Comparison of ENCODE assay signal across 28 cellular contexts in the genomic region with DNA sequence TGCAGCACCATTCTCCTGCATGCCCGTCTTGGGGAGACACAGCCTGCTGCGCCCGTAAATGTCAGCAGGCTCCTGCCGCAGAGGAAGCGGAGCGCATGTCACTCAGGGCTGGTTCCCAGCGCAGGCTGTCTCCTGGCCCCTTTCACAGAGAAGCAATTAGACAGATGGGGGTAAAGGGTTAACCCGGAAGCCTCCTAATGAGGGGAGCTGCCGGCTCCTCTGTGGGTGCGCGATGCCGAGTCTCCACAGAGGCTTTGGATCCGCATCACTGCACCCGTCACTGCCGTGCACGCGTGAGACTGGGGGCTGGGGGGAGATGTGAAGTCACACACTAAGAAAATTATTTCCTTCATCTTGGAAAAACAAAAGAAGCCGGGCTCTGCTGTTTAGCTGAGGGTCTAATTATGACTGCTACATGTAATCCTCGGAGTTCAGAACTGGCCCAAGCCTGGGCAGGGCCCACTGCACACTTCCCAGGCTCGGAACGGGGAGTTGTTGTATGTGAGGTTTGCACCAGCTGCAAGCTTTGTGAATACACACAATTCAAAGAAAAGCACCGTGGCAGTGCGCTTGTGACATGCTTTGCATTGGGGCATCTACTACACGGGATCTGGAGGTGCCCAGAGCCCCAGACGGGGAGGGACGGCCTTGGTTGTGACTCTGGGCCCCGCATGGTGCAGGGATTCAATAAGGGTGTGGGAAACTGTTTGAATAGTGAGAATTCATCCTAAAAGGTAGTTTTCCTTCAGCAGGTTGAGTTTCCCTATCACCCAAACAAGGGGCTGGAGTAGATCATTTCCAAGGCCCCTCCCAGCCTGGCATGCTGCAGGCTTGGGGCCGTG.
DNase-seq lines count a peak whose midpoint lies in the region; ATAC-seq and TF ChIP-seq lines count a peak whose summit lies in the region.
"Had no signal": no experiment of that assay in that cellular context is flagged by ENCODE, and none has a peak within 500 bp of the region (broad histone marks: within the 10 kb centered on the region; RNA-seq: fewer than 3 reads in every experiment).

No MANE protein-coding gene starts in this region.

- TF ChIP-seq POLR2A in spleen (IDR thresholded peaks at IDR 0.05), result no peak
- no peak for TF ChIP-seq POLR2A in suprapubic skin (IDR thresholded peaks at IDR 0.05)

- no peak overlapping the region for H3K27ac Mint-ChIP-seq in chondrocyte (ENCODE audit: unreplicated experiment)
- H3K27ac Mint-ChIP-seq: CD8-positive, alpha-beta memory T cell had no signal

- H3K27me3 ChIP-seq in neural cell (ENCODE audit: insufficient read depth, low read depth, low read length), result no peaks in the 10 kb centered on the region
- H3K27me3 ChIP-seq in spleen (replicated peaks in 1 of 7), result peaks cover 0 to 38% (median 0%) of the 10 kb centered on the region in 7 donors
- H3K27me3 ChIP-seq in suprapubic skin, result peaks cover 53% of the 10 kb centered on the region
- H3K27me3 ChIP-seq: Peyer's patch had no signal

- 70 to 73% (median 71%) methylated on average over 27 to 28 of the region's 28 CpGs for WGBS in spleen, 5 donors
- WGBS in suprapubic skin, result 69% methylated on average over 28 of the region's 28 CpGs

- no peaks in the 10 kb centered on the region for H3F3A ChIP-seq in neural cell (ENCODE audit: insufficient read depth, low read length, poor library complexity, severe bottlenecking)

- H3K36me3 Mint-ChIP-seq in chondrocyte (ENCODE audit: low read depth), result no peaks in the 10 kb centered on the region
- H3K36me3 Mint-ChIP-seq: CD8-positive, alpha-beta memory T cell had no signal

- H3K36me3 ChIP-seq in neural cell (ENCODE audit: insufficient read depth, low read length) (no peaks in the 10 kb centered on the region), spleen (no peaks in the 10 kb centered on the region), suprapubic skin (no peaks in the 10 kb centered on the region)
- H3K36me3 ChIP-seq: HAP-1, Peyer's patch had no signal

- H3K4me3 ChIP-seq in neural cell (ENCODE audit: low read length) (peak overlapping the region; percentile 47), spleen (no peak overlapping the region), suprapubic skin (no peak overlapping the region)
- H3K4me3 ChIP-seq: GM23248, HAP-1, Peyer's patch had no signal

- no peaks in the 10 kb centered on the region for H4K20me1 ChIP-seq in neural cell (ENCODE audit: insufficient read depth)

- intact Hi-C loops in spleen (cut with DNase I; ENCODE audit: low total_unique reads), result no loop called here

- H3K79me2 ChIP-seq in neural cell (replicated peaks; ENCODE audit: insufficient read depth, low read length), result no peaks in the 10 kb centered on the region

- H3K27me3 Mint-ChIP-seq in chondrocyte (ENCODE audit: low read depth), result peaks cover 28% of the 10 kb centered on the region

- H3K4me2 ChIP-seq in neural cell (ENCODE audit: low read length), result peak overlapping the region; percentile 30

- peak; percentile 33 for TF ChIP-seq RAD21 in neural cell (conservative IDR thresholded peaks at IDR 0.05)

- H3K4me1 ChIP-seq in spleen (no peaks in the 10 kb centered on the region), suprapubic skin (no peaks in the 10 kb centered on the region)
- H3K4me1 ChIP-seq: HAP-1, Peyer's patch had no signal

- ATAC-seq in stimulated activated naive CD8-positive, alpha-beta T cell treated with anti-CD3 and anti-CD28 coated beads, Interleukin-15, Interleukin-2, amounts not matched to agents 100 U/mL and 50 U/mL, for 24 hours, result no peak
- ATAC-seq: HepG2 had no signal

- H3K9me3 Mint-ChIP-seq in chondrocyte (ENCODE audit: low read depth), result no peaks in the 10 kb centered on the region
- H3K9me3 Mint-ChIP-seq: CD8-positive, alpha-beta memory T cell had no signal

- no peak overlapping the region for H3K4me3 Mint-ChIP-seq in chondrocyte (ENCODE audit: unreplicated experiment)
- H3K4me3 Mint-ChIP-seq: CD8-positive, alpha-beta memory T cell had no signal

- peak in 2 of 3 experiments; percentile 8 to 14 for DNase-seq in NCI-H1417 (lab: John Stamatoyannopoulos, UW)
- DNase-seq in NCI-H1417 treated with DMSO at 0.1 percent for 48 hours (lab: John Stamatoyannopoulos, UW), result no peak
- DNase-seq in chondrocyte (ENCODE audit: low spot score), result peak; percentile 66
- peak; percentile 54 for DNase-seq in spleen
- no peak for DNase-seq in suprapubic skin (ENCODE audit: low spot score in 2 of 2)
- no peak for DNase-seq in stimulated activated naive CD8-positive, alpha-beta T cell treated with anti-CD3 and anti-CD28 coated beads, Interleukin-15, Interleukin-2, amounts not matched to agents 100 U/mL and 50 U/mL, for 24 hours
- no peak for DNase-seq in NCI-H2227 (lab: John Stamatoyannopoulos, UW; ENCODE audit: unreplicated experiment)
- DNase-seq: ACHN; C1 segment of cervical spinal cord; Calu3; DMS153; GM23248; KBM-7; MM.1S; NCI-H1048; NCI-H1436 treated with DMSO at 0.1 percent for 48 hours; NCI-H1930; NCI-H345; NCI-H524; NCI-H774; NK-92 treated with Interleukin-12 subunit alpha and Interleukin-12 subunit beta, amount 100 ng/mL, for 24 hours; Peyer's patch had no signal

- peak overlapping the region; percentile 61 for H3K9ac ChIP-seq in neural cell (ENCODE audit: low read length)
- H3K9ac ChIP-seq: GM23248 had no signal

- H3K4me1 Mint-ChIP-seq in chondrocyte (ENCODE audit: low read depth), result peaks cover 6% of the 10 kb centered on the region
- H3K4me1 Mint-ChIP-seq: CD8-positive, alpha-beta memory T cell had no signal

- TF ChIP-seq EP300 in neural cell (conservative IDR thresholded peaks at IDR 0.05; ENCODE audit: poor library complexity, severe bottlenecking), result peak; percentile 48
- no peak for TF ChIP-seq EP300 in suprapubic skin (IDR thresholded peaks at IDR 0.05)

- H2AFZ ChIP-seq in neural cell (ENCODE audit: low read depth, low read length), result no peak overlapping the region
- H2AFZ ChIP-seq: GM23248 had no signal

- H3K9me3 ChIP-seq in neural cell (ENCODE audit: low read length) (no peaks in the 10 kb centered on the region), spleen (no peaks in the 10 kb centered on the region), suprapubic skin (no peaks in the 10 kb centered on the region)
- H3K9me3 ChIP-seq: HAP-1, Peyer's patch had no signal

- no peaks in the 10 kb centered on the region for H3K9me2 ChIP-seq in neural cell (ENCODE audit: insufficient read depth, low read length)

- H3K27ac ChIP-seq in neural cell (ENCODE audit: low read length), result peak overlapping the region; percentile 83
- H3K27ac ChIP-seq in spleen, result no peak overlapping the region
- no peak overlapping the region for H3K27ac ChIP-seq in suprapubic skin
- H3K27ac ChIP-seq: 22Rv1, GM23248, HL-60, Peyer's patch had no signal

- TF ChIP-seq CTCF in chondrocyte (IDR thresholded peaks at IDR 0.05) (no peak), neural cell (IDR thresholded peaks at IDR 0.05; ENCODE audit: poor library complexity, severe bottlenecking) (no peak), spleen (IDR thresholded peaks at IDR 0.05 in 8 of 11, conservative IDR thresholded peaks at IDR 0.05 in 3 of 11) (no peak), suprapubic skin (IDR thresholded peaks at IDR 0.05) (no peak)

TF ChIP-seq in neural cell, 6 proteins besides CTCF, POLR2A, EP300 and RAD21:
- TF ChIP-seq SMC3 (conservative IDR thresholded peaks at IDR 0.05; ENCODE audit: poor library complexity), result peak; percentile 35
- TF ChIP-seq MXI1 (conservative IDR thresholded peaks at IDR 0.05; ENCODE audit: poor library complexity, severe bottlenecking), result no peak

Comparison
In these comparisons a context has a peak if more than half of its experiments do, and no peak if none do; other contexts are left out.
1. DNase-seq: peak in NCI-H1417 (2 of 3), chondrocyte (single experiment) and spleen (single experiment); none in NCI-H1417 treated with DMSO at 0.1 percent for 48 hours (single experiment), suprapubic skin (0 of 2), stimulated activated naive CD8-positive, alpha-beta T cell treated with anti-CD3 and anti-CD28 coated beads, Interleukin-15, Interleukin-2, amounts not matched to agents 100 U/mL and 50 U/mL, for 24 hours (single experiment) and NCI-H2227 (single experiment).